ENCODE assay signal across 14 cellular contexts in genomic region chr17:35341465-35341992, GRCh38. TPM values are rescaled to one million over a fixed set of nuclear protein-coding genes. Genes with fewer than 3 reads are reported as not detected.
DNase-seq lines count a peak whose midpoint lies in the region; ATAC-seq, FAIRE-seq and TF ChIP-seq lines count a peak whose summit lies in the region.
"Had no signal": no experiment of that assay in that cellular context is flagged by ENCODE, and none has a peak within 500 bp of the region (broad histone marks: within the 10 kb centered on the region; RNA-seq: fewer than 3 reads in every experiment).

No MANE protein-coding gene starts in this region.

- no peaks in the 10 kb centered on the region for H3K9me3 ChIP-seq in lower lobe of right lung
- H3K9me3 ChIP-seq in testis = no peaks in the 10 kb centered on the region
- H3K9me3 ChIP-seq: thyroid gland had no signal

- 64 to 79% methylated on average over 5 of the region's 5 CpGs for WGBS in testis, 2 donors

- peak; percentile 32 for DNase-seq in NK-92 treated with Interleukin-12 subunit alpha and Interleukin-12 subunit beta, amount 100 ng/mL, for 24 hours (lab: John Stamatoyannopoulos, UW)
- DNase-seq in NK-92 (lab: John Stamatoyannopoulos, UW; ENCODE audit: unreplicated experiment) (no peak), GM19239 (ENCODE audit: insufficient read length, low spot score) (no peak), SKM-1 treated with dmso at 0.1 percent for 144 hours (lab: John Stamatoyannopoulos, UW; ENCODE audit: unreplicated experiment) (peak; percentile 38), lower lobe of right lung (no peak), medulla oblongata (ENCODE audit: extremely low spot score) (no peak), testis (no peak)
- DNase-seq: DMS 273 treated with DMSO at 0.1 percent for 48 hours, endodermal cell, NCI-H1417, T-helper 9 cell, thyroid gland had no signal

- H3K27me3 ChIP-seq in lower lobe of right lung (ENCODE audit: low read depth) (no peaks in the 10 kb centered on the region), testis (no peaks in the 10 kb centered on the region)
- H3K27me3 ChIP-seq: thyroid gland had no signal

- TF ChIP-seq CTCF in lower lobe of right lung (IDR thresholded peaks at IDR 0.05) (no peak), testis (IDR thresholded peaks at IDR 0.05) (no peak)

- H3K27ac ChIP-seq in lower lobe of right lung = peak overlapping the region; percentile 42
- H3K27ac ChIP-seq in testis = no peak overlapping the region
- H3K27ac ChIP-seq: 22Rv1, thyroid gland had no signal

- ATAC-seq in lower lobe of right lung (no peak), GM19035 (IDR thresholded peaks at IDR 0.05; ENCODE audit: unreplicated experiment) (no peak)

- H3K4me3 ChIP-seq in lower lobe of right lung = no peak overlapping the region
- H3K4me3 ChIP-seq in testis = no peak overlapping the region
- H3K4me3 ChIP-seq: thyroid gland had no signal

- intact Hi-C loops in lower lobe of right lung (cut with DNase I) (no loop called here), testis (cut with DNase I; ENCODE audit: low total_unique reads) (no loop called here)

- H3K36me3 ChIP-seq in lower lobe of right lung (no peaks in the 10 kb centered on the region), testis (ENCODE audit: low read depth, missing control alignments) (no peaks in the 10 kb centered on the region)
- H3K36me3 ChIP-seq: thyroid gland had no signal

- FAIRE-seq in GM19239 (lab: Jason Lieb, UNC) = peak; percentile 96

- no peak for TF ChIP-seq POLR2A in testis (IDR thresholded peaks at IDR 0.05)

- H3K4me1 ChIP-seq in lower lobe of right lung = peaks cover 17% of the 10 kb centered on the region
- peaks cover 7% of the 10 kb centered on the region for H3K4me1 ChIP-seq in testis

RNA-seq across cellular contexts. Expression of gene SLFN11, which starts 31.9 kb away (rescaled TPM):
- 118 TPM for total RNA-seq in lower lobe of right lung
- total RNA-seq in testis = 1 to 10 TPM; 5.5 to 6.4 TPM
- polyA plus RNA-seq in testis (ENCODE audit: insufficient read depth, low read depth, low replicate concordance) = 9.3 TPM

Comparison
In these comparisons a context has a peak if more than half of its experiments do, and no peak if none do; other contexts are left out.
1. DNase-seq: peak in NK-92 treated with Interleukin-12 subunit alpha and Interleukin-12 subunit beta, amount 100 ng/mL, for 24 hours (single experiment) and SKM-1 treated with dmso at 0.1 percent for 144 hours (single experiment); none in NK-92 (single experiment), GM19239 (single experiment), lower lobe of right lung (single experiment), medulla oblongata (single experiment) and testis (single experiment).
2. RNA of gene SLFN11, which starts 31.9 kb away (total RNA-seq): 118 TPM in lower lobe of right lung (single experiment); 5.5 to 6.4 TPM in testis; every median in the first group is over 10 times any median in the second.